In genomic region chr9:100228352-100228869, GRCh38 we compare ENCODE assay signal across 28 cellular contexts.
"Had no signal": no experiment of that assay in that cellular context is flagged by ENCODE, and none has a peak within 500 bp of the region (broad histone marks: within the 10 kb centered on the region; RNA-seq: fewer than 3 reads in every experiment).

No MANE protein-coding gene starts in this region.

- H3K36me3 ChIP-seq: ovary, prostate gland, right atrium auricular region had no signal

- H3K27me3 ChIP-seq: foreskin keratinocyte, ovary, right atrium auricular region, tibial artery had no signal

- H3K27ac Mint-ChIP-seq: activated CD4-positive, alpha-beta memory T cell treated with anti-CD3 and anti-CD28 coated beads, Interleukin-2, amount 10 ng/mL, durations not matched to agents 7 days and 5 days; activated CD4-positive, alpha-beta T cell treated with anti-CD3 and anti-CD28 coated beads, Interleukin-2, amount 10 ng/mL, durations not matched to agents 24 days and 14 days; activated CD8-positive, alpha-beta memory T cell treated with anti-CD3 and anti-CD28 coated beads, Interleukin-2, amount 10 ng/mL, durations not matched to agents 7 days and 5 days; activated naive CD8-positive, alpha-beta T cell treated with anti-CD3 and anti-CD28 coated beads, Interleukin-2, amount 50 U/mL, for 24 hours; activated T-helper 1 cell treated with anti-CD3 and anti-CD28 coated beads, Interleukin-12 subunit alpha, Interleukin-12 subunit beta, Interleukin-2, Interleukin-4 antibody, amounts not matched to agents 30 ng/mL and 10 ng/mL and 1 ng/mL, durations not matched to agents 14 hours and 24 hours and 36 hours; brain; dendritic cell treated with granulocyte-macrophage colony-stimulating factor and Interleukin-4, amounts not matched to agents 40 ng/mL and 50 ng/mL, for 4 days; mesothelial cell of epicardium; stimulated activated naive CD8-positive, alpha-beta T cell treated with anti-CD3 and anti-CD28 coated beads, Interleukin-15, Interleukin-2, amounts not matched to agents 100 ng/mL and 50 ng/mL, for 24 hours had no signal

- H3K4me1 ChIP-seq: foreskin keratinocyte, prostate gland, right atrium auricular region, tibial artery had no signal

- H3K27me3 Mint-ChIP-seq: activated CD4-positive, alpha-beta memory T cell treated with anti-CD3 and anti-CD28 coated beads, Interleukin-2, amount 10 ng/mL, durations not matched to agents 7 days and 5 days; activated CD4-positive, alpha-beta T cell treated with anti-CD3 and anti-CD28 coated beads, Interleukin-2, amount 10 ng/mL, durations not matched to agents 24 days and 14 days; activated CD8-positive, alpha-beta memory T cell treated with anti-CD3 and anti-CD28 coated beads, Interleukin-2, amount 10 ng/mL, durations not matched to agents 7 days and 5 days; activated naive CD8-positive, alpha-beta T cell treated with anti-CD3 and anti-CD28 coated beads, Interleukin-2, amount 50 U/mL, for 24 hours; brain; dendritic cell treated with granulocyte-macrophage colony-stimulating factor and Interleukin-4, amounts not matched to agents 40 ng/mL and 50 ng/mL, for 4 days; stimulated activated naive CD8-positive, alpha-beta T cell treated with anti-CD3 and anti-CD28 coated beads, Interleukin-15, Interleukin-2, amounts not matched to agents 100 ng/mL and 50 ng/mL, for 24 hours had no signal

- H3K4me1 Mint-ChIP-seq: activated CD4-positive, alpha-beta memory T cell treated with anti-CD3 and anti-CD28 coated beads, Interleukin-2, amount 10 ng/mL, durations not matched to agents 7 days and 5 days; activated CD4-positive, alpha-beta T cell treated with anti-CD3 and anti-CD28 coated beads, Interleukin-2, amount 10 ng/mL, durations not matched to agents 24 days and 14 days; activated naive CD8-positive, alpha-beta T cell treated with anti-CD3 and anti-CD28 coated beads, Interleukin-2, amount 50 U/mL, for 24 hours; brain; natural killer cell had no signal

- H3K4me3 Mint-ChIP-seq: activated CD4-positive, alpha-beta memory T cell treated with anti-CD3 and anti-CD28 coated beads, Interleukin-2, amount 10 ng/mL, durations not matched to agents 7 days and 5 days; activated CD4-positive, alpha-beta T cell treated with anti-CD3 and anti-CD28 coated beads, Interleukin-2, amount 10 ng/mL, durations not matched to agents 24 days and 14 days; activated CD8-positive, alpha-beta memory T cell treated with anti-CD3 and anti-CD28 coated beads, Interleukin-2, amount 10 ng/mL, durations not matched to agents 7 days and 5 days; activated naive CD8-positive, alpha-beta T cell treated with anti-CD3 and anti-CD28 coated beads, Interleukin-2, amount 50 U/mL, for 24 hours; activated T-helper 1 cell treated with anti-CD3 and anti-CD28 coated beads, Interleukin-12 subunit alpha, Interleukin-12 subunit beta, Interleukin-2, Interleukin-4 antibody, amounts not matched to agents 30 ng/mL and 10 ng/mL and 1 ng/mL, durations not matched to agents 14 hours and 24 hours and 36 hours; brain; dendritic cell treated with granulocyte-macrophage colony-stimulating factor and Interleukin-4, amounts not matched to agents 40 ng/mL and 50 ng/mL, for 4 days; mesothelial cell of epicardium; natural killer cell; stimulated activated naive CD8-positive, alpha-beta T cell treated with anti-CD3 and anti-CD28 coated beads, Interleukin-15, Interleukin-2, amounts not matched to agents 100 ng/mL and 50 ng/mL, for 24 hours had no signal

- FAIRE-seq: endometrium, kidney had no signal

- DNase-seq: activated CD4-positive, alpha-beta memory T cell treated with anti-CD3 and anti-CD28 coated beads, Interleukin-2, amount 10 ng/mL, durations not matched to agents 7 days and 5 days; activated CD4-positive, alpha-beta T cell treated with anti-CD3 and anti-CD28 coated beads, Interleukin-2, amount 10 ng/mL, durations not matched to agents 24 days and 14 days; activated CD8-positive, alpha-beta memory T cell treated with anti-CD3 and anti-CD28 coated beads, Interleukin-2, amount 10 ng/mL, durations not matched to agents 7 days and 5 days; activated gamma-delta T cell; activated naive CD4-positive, alpha-beta T cell treated with anti-CD3 and anti-CD28 coated beads, Interleukin-2, amount 50 U/mL, for 16 hours; activated naive CD8-positive, alpha-beta T cell treated with anti-CD3 and anti-CD28 coated beads, Interleukin-2, amount 50 U/mL, for 24 hours; activated T-cell treated with anti-CD3 and anti-CD28 coated beads for 4 hours; aorta; caudate nucleus; effector CD4-positive, alpha-beta T cell; kidney; natural killer cell; ovary; stimulated activated CD4-positive, alpha-beta T cell treated with anti-CD3 and anti-CD28 coated beads, Interleukin-12 subunit alpha, Interleukin-12 subunit beta, amount 100 ng/mL, for 4 hours; stimulated activated CD4-positive, alpha-beta T cell treated with anti-CD3 and anti-CD28 coated beads, Interleukin-4, amount 100 ng/mL, for 4 hours; substantia nigra; T-helper 1 cell; tibial artery had no signal

- ATAC-seq: activated CD8-positive, alpha-beta memory T cell treated with anti-CD3 and anti-CD28 coated beads, Interleukin-2, amount 10 ng/mL, durations not matched to agents 7 days and 5 days; activated naive CD8-positive, alpha-beta T cell treated with anti-CD3 and anti-CD28 coated beads, Interleukin-2, amount 50 U/mL, for 24 hours had no signal

- H3K9me3 Mint-ChIP-seq: natural killer cell; stimulated activated naive CD8-positive, alpha-beta T cell treated with anti-CD3 and anti-CD28 coated beads, Interleukin-15, Interleukin-2, amounts not matched to agents 100 ng/mL and 50 ng/mL, for 24 hours had no signal

- H3K9me3 ChIP-seq: ovary, prostate gland, right atrium auricular region, tibial artery had no signal

- H3K27ac ChIP-seq: foreskin keratinocyte, ovary, prostate gland, right atrium auricular region, tibial artery had no signal

- H3K4me3 ChIP-seq: lung, ovary, prostate gland, right atrium auricular region, tibial artery had no signal
